Comparison of ENCODE assay signal across 27 cellular contexts in the genomic region with DNA sequence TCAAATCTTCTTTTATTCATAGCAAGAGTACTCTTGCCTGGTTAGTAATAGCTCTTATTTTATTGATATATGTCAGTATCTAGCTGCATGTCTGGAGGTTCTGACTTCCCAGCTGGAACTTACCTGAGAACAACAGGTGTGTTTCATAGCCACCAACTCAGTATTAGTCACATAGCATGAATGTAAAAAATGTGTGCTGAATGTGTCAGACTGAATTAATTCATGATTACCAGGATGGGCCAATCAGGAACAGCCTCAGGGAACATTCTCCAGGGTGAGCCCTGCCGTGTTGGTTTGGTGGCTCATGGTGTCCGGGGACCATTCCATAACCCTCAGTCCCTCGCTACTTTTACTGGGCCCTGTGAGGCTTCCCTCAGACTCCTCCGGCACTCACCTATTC.
DNase-seq lines count a peak whose midpoint lies in the region; ATAC-seq, FAIRE-seq and TF ChIP-seq lines count a peak whose summit lies in the region.
"Had no signal": no experiment of that assay in that cellular context is flagged by ENCODE, and none has a peak within 500 bp of the region (broad histone marks: within the 10 kb centered on the region; RNA-seq: fewer than 3 reads in every experiment).

No MANE protein-coding gene starts in this region.

- peaks cover 5% of the 10 kb centered on the region for H3K4me1 Mint-ChIP-seq in activated naive CD8-positive, alpha-beta T cell treated with anti-CD3 and anti-CD28 coated beads, Interleukin-2, amount 50 U/mL, for 24 hours

- no peak for ATAC-seq in HG02759 (IDR thresholded peaks at IDR 0.05; ENCODE audit: unreplicated experiment)
- ATAC-seq in activated naive CD8-positive, alpha-beta T cell treated with anti-CD3 and anti-CD28 coated beads, Interleukin-2, amount 50 U/mL, for 24 hours, result no peak
- ATAC-seq: A549; activated T-cell treated with anti-CD3 and anti-CD28 coated beads, Interleukin-2, amount 50 U/mL, for 4 hours; Right ventricle myocardium inferior had no signal

- no peaks in the 10 kb centered on the region for H3K9me3 Mint-ChIP-seq in activated naive CD8-positive, alpha-beta T cell treated with anti-CD3 and anti-CD28 coated beads, Interleukin-2, amount 50 U/mL, for 24 hours
- H3K9me3 Mint-ChIP-seq: activated T-cell treated with anti-CD3 and anti-CD28 coated beads, Interleukin-2, amount 50 U/mL, for 4 hours had no signal

- no peak for FAIRE-seq in bronchial epithelial cell (lab: Jason Lieb, UNC)
- FAIRE-seq: A549, endothelial cell of umbilical vein, GM19239, islet of Langerhans, TTC549 had no signal

- DNase-seq in A172 (ENCODE audit: low spot score) (peak; percentile 24), LoVo (ENCODE audit: low spot score) (peak; percentile 35), bronchial epithelial cell (ENCODE audit: low read depth) (peak; percentile 95), NCI-H2081 treated with DMSO at 0.1 percent for 48 hours (lab: John Stamatoyannopoulos, UW) (no peak), NCI-H2107 treated with DMSO at 0.1 percent for 48 hours (lab: John Stamatoyannopoulos, UW; ENCODE audit: unreplicated experiment) (no peak)
- no peak for DNase-seq in activated naive CD8-positive, alpha-beta T cell treated with anti-CD3 and anti-CD28 coated beads, Interleukin-2, amount 50 U/mL, for 24 hours
- DNase-seq: activated CD8-positive, alpha-beta memory T cell treated with anti-CD3 and anti-CD28 coated beads for 24 hours; activated naive CD4-positive, alpha-beta T cell treated with Interleukin-2 at 50 U/mL for 16 hours; activated T-cell treated with anti-CD3 and anti-CD28 coated beads, Interleukin-2, amount 50 U/mL, for 4 hours; central memory CD4-positive, alpha-beta T cell; DMS79 treated with DMSO at 0.1 percent for 48 hours; foreskin melanocyte; hippocampal formation; NCI-H1436 treated with DMSO at 0.1 percent for 48 hours; NCI-H526 treated with DMSO at 0.1 percent for 48 hours; spleen; stimulated activated CD4-positive, alpha-beta T cell treated with anti-CD3 and anti-CD28 coated beads, Interleukin-4, amount 100 ng/mL, for 24 hours; stimulated activated naive CD4-positive, alpha-beta T cell treated with Interleukin-2 at 50 U/mL for 16 hours had no signal

- peak overlapping the region; percentile 21 for H3K27ac ChIP-seq in layer of hippocampus (ENCODE audit: low read depth, low read length)
- H3K27ac ChIP-seq: A549, spleen had no signal

- H3K27ac Mint-ChIP-seq in activated naive CD8-positive, alpha-beta T cell treated with anti-CD3 and anti-CD28 coated beads, Interleukin-2, amount 50 U/mL, for 24 hours, result no peak overlapping the region
- H3K27ac Mint-ChIP-seq: B cell had no signal

- no peak overlapping the region for H3K4me3 Mint-ChIP-seq in activated naive CD8-positive, alpha-beta T cell treated with anti-CD3 and anti-CD28 coated beads, Interleukin-2, amount 50 U/mL, for 24 hours
- H3K4me3 Mint-ChIP-seq: activated T-cell treated with anti-CD3 and anti-CD28 coated beads, Interleukin-2, amount 50 U/mL, for 4 hours; B cell had no signal

- no peaks in the 10 kb centered on the region for H3K27me3 Mint-ChIP-seq in activated naive CD8-positive, alpha-beta T cell treated with anti-CD3 and anti-CD28 coated beads, Interleukin-2, amount 50 U/mL, for 24 hours
- H3K27me3 Mint-ChIP-seq: B cell had no signal

- no peaks in the 10 kb centered on the region for H3K27me3 ChIP-seq in bronchial epithelial cell (ENCODE audit: control insufficient read depth, insufficient read depth, low read length)
- no peaks in the 10 kb centered on the region for H3K27me3 ChIP-seq in layer of hippocampus (ENCODE audit: control insufficient read depth, insufficient read depth, low read length)
- H3K27me3 ChIP-seq: spleen had no signal

- H3K36me3 ChIP-seq in bronchial epithelial cell (ENCODE audit: control insufficient read depth, insufficient read depth, low read length), result peaks cover 10% of the 10 kb centered on the region

- H3K4me3 ChIP-seq in bronchial epithelial cell (ENCODE audit: low read depth, low read length), result no peak overlapping the region
- H3K4me3 ChIP-seq: A549, spleen had no signal

- H3K36me3 Mint-ChIP-seq in activated naive CD8-positive, alpha-beta T cell treated with anti-CD3 and anti-CD28 coated beads, Interleukin-2, amount 50 U/mL, for 24 hours (ENCODE audit: low read depth), result peaks cover 12% of the 10 kb centered on the region

- TF ChIP-seq CTCF in bronchial epithelial cell (IDR thresholded peaks at IDR 0.05; ENCODE audit: insufficient read depth, low read length, severe bottlenecking), result no peak

Comparison
In these comparisons a context has a peak if more than half of its experiments do, and no peak if none do; other contexts are left out.
1. DNase-seq: peak in A172 (single experiment), LoVo (single experiment) and bronchial epithelial cell (single experiment); none in NCI-H2081 treated with DMSO at 0.1 percent for 48 hours (single experiment), activated naive CD8-positive, alpha-beta T cell treated with anti-CD3 and anti-CD28 coated beads, Interleukin-2, amount 50 U/mL, for 24 hours (single experiment) and NCI-H2107 treated with DMSO at 0.1 percent for 48 hours (single experiment).